In the genomic region with DNA sequence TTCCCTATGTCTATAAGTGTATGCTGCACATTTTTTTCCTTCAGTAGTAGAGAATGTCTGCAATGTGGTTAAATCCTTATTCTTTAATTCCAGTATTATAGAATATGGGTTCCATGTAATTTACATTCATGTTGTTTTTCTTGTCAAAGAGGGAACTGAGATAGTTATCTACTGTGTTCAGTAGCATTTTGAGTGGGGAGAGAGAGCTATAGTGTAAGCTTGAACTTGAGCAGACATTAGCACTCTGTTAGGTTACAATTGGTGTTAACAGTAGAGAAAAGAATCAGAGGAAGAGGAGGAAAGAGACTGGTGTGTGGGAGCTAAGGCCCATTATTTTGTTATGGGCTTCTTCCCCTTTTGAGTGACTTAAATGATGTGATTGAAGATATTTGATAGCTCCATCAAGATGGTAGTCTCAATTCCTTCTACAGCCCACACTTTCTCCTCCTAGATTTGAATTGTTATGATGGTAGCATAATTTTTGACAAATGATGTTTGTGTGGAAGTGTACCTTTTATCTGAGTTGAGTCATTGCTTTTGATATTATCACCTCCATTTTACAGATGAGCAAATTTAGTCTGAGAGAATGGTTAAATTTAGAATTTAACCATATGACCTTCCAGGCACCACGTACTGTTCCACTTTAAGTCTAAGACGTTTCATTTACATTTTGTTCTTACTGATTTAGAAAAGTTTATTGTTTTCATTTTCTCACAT, we compare ENCODE assay signal across 11 cellular contexts.
DNase-seq lines count a peak whose midpoint lies in the region; ATAC-seq, FAIRE-seq and TF ChIP-seq lines count a peak whose summit lies in the region.
"Had no signal": no experiment of that assay in that cellular context is flagged by ENCODE, and none has a peak within 500 bp of the region (broad histone marks: within the 10 kb centered on the region; RNA-seq: fewer than 3 reads in every experiment).

No MANE protein-coding gene starts in this region.

- no peaks in the 10 kb centered on the region for H3K9me3 Mint-ChIP-seq in activated CD4-positive, alpha-beta T cell treated with anti-CD3 and anti-CD28 coated beads for 36 hours (ENCODE audit: low read depth)
- no peaks in the 10 kb centered on the region for H3K9me3 Mint-ChIP-seq in activated CD4-positive, alpha-beta T cell treated with anti-CD3 and anti-CD28 coated beads, Interleukin-2, amount 10 ng/mL, durations not matched to agents 7 days and 5 days
- H3K9me3 Mint-ChIP-seq in astrocyte (ENCODE audit: unreplicated experiment): no peaks in the 10 kb centered on the region
- H3K9me3 Mint-ChIP-seq: activated naive CD8-positive, alpha-beta T cell treated with anti-CD3 and anti-CD28 coated beads, Interleukin-2, amount 10 ng/mL, durations not matched to agents 7 days and 5 days had no signal

- no peak for FAIRE-seq in astrocyte (lab: Jason Lieb, UNC)

- H3K27me3 ChIP-seq in astrocyte (ENCODE audit: insufficient read depth, low read length): no peaks in the 10 kb centered on the region
- H3K27me3 ChIP-seq: neutrophil had no signal

- H2AFZ ChIP-seq in astrocyte (ENCODE audit: low read depth, low read length): no peak overlapping the region

- peak overlapping the region; percentile 72 for H3K4me2 ChIP-seq in astrocyte (ENCODE audit: low read length)

- intact Hi-C loops in activated CD4-positive, alpha-beta T cell treated with anti-CD3 and anti-CD28 coated beads for 36 hours (cut with DNase I, micrococcal nuclease): loop anchor here in 1 of 2 experiments (10.0 kb wide), 1 partner anchor 581 kb away; a partner anchor contains a TSS

- no peak for TF ChIP-seq CTCF in astrocyte (IDR thresholded peaks at IDR 0.05; ENCODE audit: insufficient read depth, low read depth, low read length)

- H4K20me1 ChIP-seq in astrocyte (ENCODE audit: insufficient read depth, low read length): peaks cover 29% of the 10 kb centered on the region

- H3K27ac ChIP-seq in astrocyte (ENCODE audit: low read depth, low read length) (no peak overlapping the region), temporal lobe (ENCODE audit: low read depth, low read length) (peak overlapping the region; percentile 31)
- H3K27ac ChIP-seq: neutrophil had no signal

- no peak overlapping the region for H3K4me3 ChIP-seq in astrocyte (ENCODE audit: insufficient read depth, low read depth, low read length)

- H3K36me3 ChIP-seq in astrocyte (ENCODE audit: insufficient read depth, low read length): no peaks in the 10 kb centered on the region
- H3K36me3 ChIP-seq: neutrophil had no signal

- no peaks in the 10 kb centered on the region for H3K36me3 Mint-ChIP-seq in activated CD4-positive, alpha-beta T cell treated with anti-CD3 and anti-CD28 coated beads for 36 hours (ENCODE audit: low read depth)
- H3K36me3 Mint-ChIP-seq in activated CD4-positive, alpha-beta T cell treated with anti-CD3 and anti-CD28 coated beads, Interleukin-2, amount 10 ng/mL, durations not matched to agents 7 days and 5 days (ENCODE audit: low read depth): no peaks in the 10 kb centered on the region
- no peaks in the 10 kb centered on the region for H3K36me3 Mint-ChIP-seq in astrocyte (ENCODE audit: low read depth, unreplicated experiment)
- H3K36me3 Mint-ChIP-seq: activated naive CD8-positive, alpha-beta T cell treated with anti-CD3 and anti-CD28 coated beads, Interleukin-2, amount 10 ng/mL, durations not matched to agents 7 days and 5 days had no signal

- H3K79me2 ChIP-seq in astrocyte (ENCODE audit: insufficient read depth, low read length): peaks cover 82% of the 10 kb centered on the region

- peaks cover 33% of the 10 kb centered on the region for H3K4me1 Mint-ChIP-seq in activated CD4-positive, alpha-beta T cell treated with anti-CD3 and anti-CD28 coated beads for 36 hours
- H3K4me1 Mint-ChIP-seq in activated CD4-positive, alpha-beta T cell treated with anti-CD3 and anti-CD28 coated beads, Interleukin-2, amount 10 ng/mL, durations not matched to agents 7 days and 5 days: peaks cover 40% of the 10 kb centered on the region
- H3K4me1 Mint-ChIP-seq in astrocyte (ENCODE audit: low read depth, unreplicated experiment): peaks cover 72% of the 10 kb centered on the region
- H3K4me1 Mint-ChIP-seq: activated naive CD8-positive, alpha-beta T cell treated with anti-CD3 and anti-CD28 coated beads, Interleukin-2, amount 10 ng/mL, durations not matched to agents 7 days and 5 days had no signal

- CTCF ChIA-PET in activated CD4-positive, alpha-beta T cell treated with anti-CD3 and anti-CD28 coated beads for 36 hours (lab: Charles Lee): interaction anchor here (0.5 to 1.3 kb wide), 4 partner anchors 9 to 303 kb away, joined by 3 to 7 read pairs (median 3); no protein-coding TSS in a partner anchor
- CTCF ChIA-PET in activated CD4-positive, alpha-beta T cell treated with anti-CD3 and anti-CD28 coated beads, Interleukin-2, amount 10 ng/mL, durations not matched to agents 7 days and 5 days (lab: Charles Lee): interaction anchor here (1.1 kb wide), 1 partner anchor 9 kb away, joined by 3 read pairs; no protein-coding TSS in a partner anchor

- no peak overlapping the region for H3K4me3 Mint-ChIP-seq in activated CD4-positive, alpha-beta T cell treated with anti-CD3 and anti-CD28 coated beads for 36 hours
- no peak overlapping the region for H3K4me3 Mint-ChIP-seq in activated CD4-positive, alpha-beta T cell treated with anti-CD3 and anti-CD28 coated beads, Interleukin-2, amount 10 ng/mL, durations not matched to agents 7 days and 5 days
- H3K4me3 Mint-ChIP-seq in astrocyte (ENCODE audit: unreplicated experiment): no peak overlapping the region

- peaks cover 12% of the 10 kb centered on the region for H3K27me3 Mint-ChIP-seq in activated CD4-positive, alpha-beta T cell treated with anti-CD3 and anti-CD28 coated beads for 36 hours
- peaks cover 8% of the 10 kb centered on the region for H3K27me3 Mint-ChIP-seq in activated CD4-positive, alpha-beta T cell treated with anti-CD3 and anti-CD28 coated beads, Interleukin-2, amount 10 ng/mL, durations not matched to agents 7 days and 5 days
- H3K27me3 Mint-ChIP-seq in astrocyte (ENCODE audit: low read depth, unreplicated experiment): no peaks in the 10 kb centered on the region

- no peak overlapping the region for H3K9ac ChIP-seq in astrocyte (ENCODE audit: low read length)

- POLR2A ChIA-PET in activated CD4-positive, alpha-beta T cell treated with anti-CD3 and anti-CD28 coated beads for 36 hours (lab: Charles Lee): interaction anchor here (1.3 kb wide), 1 partner anchor 8 kb away, joined by 6 read pairs; no protein-coding TSS in a partner anchor
- POLR2A ChIA-PET in activated CD4-positive, alpha-beta T cell treated with anti-CD3 and anti-CD28 coated beads, Interleukin-2, amount 10 ng/mL, durations not matched to agents 7 days and 5 days (lab: Charles Lee): no interaction called here

- H3K9me3 ChIP-seq in astrocyte (ENCODE audit: insufficient read depth, low read depth, low read length): no peaks in the 10 kb centered on the region
- H3K9me3 ChIP-seq: neutrophil had no signal

- ATAC-seq in activated CD4-positive, alpha-beta T cell treated with anti-CD3 and anti-CD28 coated beads for 36 hours: peak; percentile 58
- ATAC-seq in HG02938 (IDR thresholded peaks at IDR 0.05; ENCODE audit: unreplicated experiment) (peak; percentile 55), HG02642 (IDR thresholded peaks at IDR 0.05; ENCODE audit: poor library complexity, unreplicated experiment) (no peak)

- no peak for DNase-seq in activated CD4-positive, alpha-beta T cell treated with anti-CD3 and anti-CD28 coated beads for 36 hours
- DNase-seq in activated CD4-positive, alpha-beta T cell treated with anti-CD3 and anti-CD28 coated beads, Interleukin-2, amount 10 ng/mL, durations not matched to agents 7 days and 5 days: no peak
- DNase-seq in astrocyte (ENCODE audit: low read depth) (no peak), NAMALWA (ENCODE audit: low spot score) (no peak), hypothalamus (lab: John Stamatoyannopoulos, UW) (no peak)
- DNase-seq: activated naive CD8-positive, alpha-beta T cell treated with anti-CD3 and anti-CD28 coated beads, Interleukin-2, amount 10 ng/mL, durations not matched to agents 7 days and 5 days; foreskin melanocyte had no signal

- peak overlapping the region; percentile 71 for H3K27ac Mint-ChIP-seq in activated CD4-positive, alpha-beta T cell treated with anti-CD3 and anti-CD28 coated beads for 36 hours
- H3K27ac Mint-ChIP-seq in activated CD4-positive, alpha-beta T cell treated with anti-CD3 and anti-CD28 coated beads, Interleukin-2, amount 10 ng/mL, durations not matched to agents 7 days and 5 days: no peak overlapping the region
- H3K27ac Mint-ChIP-seq in astrocyte (ENCODE audit: unreplicated experiment): no peak overlapping the region
- H3K27ac Mint-ChIP-seq: activated naive CD8-positive, alpha-beta T cell treated with anti-CD3 and anti-CD28 coated beads, Interleukin-2, amount 10 ng/mL, durations not matched to agents 7 days and 5 days had no signal

- peaks cover 26% of the 10 kb centered on the region for H3K4me1 ChIP-seq in astrocyte (ENCODE audit: insufficient read depth, low read length)
